Comparison of ENCODE assay signal across 14 cellular contexts in genomic region chr6:43492673-43493072, GRCh38. TPM values are rescaled to one million over a fixed set of nuclear protein-coding genes. Genes with fewer than 3 reads are reported as not detected.
DNase-seq lines count a peak whose midpoint lies in the region; ATAC-seq and TF ChIP-seq lines count a peak whose summit lies in the region.
"Had no signal": no experiment of that assay in that cellular context is flagged by ENCODE, and none has a peak within 500 bp of the region (broad histone marks: within the 10 kb centered on the region; RNA-seq: fewer than 3 reads in every experiment).

No MANE protein-coding gene starts in this region.

- TF ChIP-seq EP300 in Ishikawa (IDR thresholded peaks at IDR 0.05; ENCODE audit: borderline replicate concordance) = no peak

- H3K9me3 ChIP-seq in A673 (ENCODE audit: low read depth, low read length, poor library complexity, severe bottlenecking) = no peaks in the 10 kb centered on the region
- no peaks in the 10 kb centered on the region for H3K9me3 ChIP-seq in muscle layer of duodenum (ENCODE audit: control insufficient read depth in 1 of 2, low read length in 2 of 2)

- CTCF ChIA-PET in A673 (lab: Charles Lee) = interaction anchor here (0.6 to 1.6 kb wide), 3 partner anchors 14 to 17 kb away, joined by 3 to 5 read pairs (median 3); partner anchors contain the start of gene LRRC73

- H3K4me3 ChIP-seq in A673 (ENCODE audit: low read depth, low read length, poor library complexity, severe bottlenecking) (peak overlapping the region; percentile 18), muscle layer of duodenum (ENCODE audit: low read depth in 1 of 2, low read length in 2 of 2) (no peak overlapping the region)

- no peaks in the 10 kb centered on the region for H3K36me3 ChIP-seq in A673 (ENCODE audit: insufficient read depth, low read length, poor library complexity, severe bottlenecking)
- no peaks in the 10 kb centered on the region for H3K36me3 ChIP-seq in muscle layer of duodenum (ENCODE audit: control insufficient read depth in 1 of 2, insufficient read depth in 2 of 2, low read length in 2 of 2)

- no TSS peak for BruUV-seq in A673 (replicated peaks; lab: Mats Ljungman, UMichigan)

- no peaks in the 10 kb centered on the region for H3K27me3 ChIP-seq in A673 (replicated peaks; ENCODE audit: insufficient read depth, low read depth, low read length, poor library complexity)
- no peaks in the 10 kb centered on the region for H3K27me3 ChIP-seq in muscle layer of duodenum (ENCODE audit: low read depth, low read length)

- H3K4me1 ChIP-seq in A673 (ENCODE audit: insufficient read depth, low read length, poor library complexity, severe bottlenecking) (peaks cover 48% of the 10 kb centered on the region), muscle layer of duodenum (ENCODE audit: control insufficient read depth in 1 of 2, insufficient read depth in 2 of 2, low read length in 2 of 2) (peaks cover 19 to 45% of the 10 kb centered on the region in 2 donors)

- TF ChIP-seq CTCF in A673 (conservative IDR thresholded peaks at IDR 0.05; ENCODE audit: low read depth, low read length) = no peak

- intact Hi-C loops in A673 (cut with micrococcal nuclease; ENCODE audit: unreplicated experiment) = no loop called here

- no peak for ATAC-seq in HG02970 (IDR thresholded peaks at IDR 0.05; ENCODE audit: low FRiP score, unreplicated experiment)
- ATAC-seq: activated CD8-positive, alpha-beta T cell treated with anti-CD3 and anti-CD28 coated beads for 36 hours had no signal

- no peak for DNase-seq in A673 (ENCODE audit: low spot score)
- no peak for DNase-seq in dedifferentiated amniotic fluid mesenchymal stem cell (ENCODE audit: extremely low spot score)
- no peak for DNase-seq in NCI-H1930 (lab: John Stamatoyannopoulos, UW)
- no peak for DNase-seq in SIG-M5 treated with dmso at 0.1 percent for 504 hours (lab: John Stamatoyannopoulos, UW; ENCODE audit: unreplicated experiment)
- DNase-seq: activated CD8-positive, alpha-beta T cell treated with anti-CD3 and anti-CD28 coated beads for 36 hours; activated naive CD4-positive, alpha-beta T cell treated with anti-CD3 and anti-CD28 coated beads for 36 hours; DND-41; NCI-H187 treated with DMSO at 0.1 percent for 48 hours; stimulated activated CD4-positive, alpha-beta T cell treated with anti-CD3 and anti-CD28 coated beads, Interleukin-12 subunit alpha, Interleukin-12 subunit beta, amount 100 ng/mL, for 4 hours had no signal

- no peak for TF ChIP-seq RAD21 in Ishikawa (IDR thresholded peaks at IDR 0.05; ENCODE audit: low read depth)

- POLR2A ChIA-PET in A673 (lab: Charles Lee; ENCODE audit: low non-redundant PET) = no interaction called here

- peak overlapping the region; percentile 56 for H3K27ac ChIP-seq in A673 (ENCODE audit: low read depth, low read length, poor library complexity, severe bottlenecking)
- peak overlapping the region; percentile 97 for H3K27ac ChIP-seq in cingulate gyrus (ENCODE audit: low read depth, low read length)
- peak overlapping the region; percentile 27 for H3K27ac ChIP-seq in muscle layer of duodenum (ENCODE audit: low read length)

TF ChIP-seq in Ishikawa, 13 proteins besides CTCF, POLR2A, EP300 and RAD21:
- no peak for TF ChIP-seq TAF1 (IDR thresholded peaks at IDR 0.05; ENCODE audit: low read depth)
- no peak for TF ChIP-seq CREB1 (IDR thresholded peaks at IDR 0.05; ENCODE audit: low read depth)
- TF ChIP-seq, protein P1, sequence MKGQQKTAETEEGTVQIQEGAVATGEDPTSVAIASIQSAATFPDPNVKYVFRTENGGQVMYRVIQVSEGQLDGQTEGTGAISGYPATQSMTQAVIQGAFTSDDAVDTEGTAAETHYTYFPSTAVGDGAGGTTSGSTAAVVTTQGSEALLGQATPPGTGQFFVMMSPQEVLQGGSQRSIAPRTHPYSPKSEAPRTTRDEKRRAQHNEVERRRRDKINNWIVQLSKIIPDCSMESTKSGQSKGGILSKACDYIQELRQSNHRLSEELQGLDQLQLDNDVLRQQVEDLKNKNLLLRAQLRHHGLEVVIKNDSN (IDR thresholded peaks at IDR 0.05) = no peak
- no peak for TF ChIP-seq EGR1 (IDR thresholded peaks at IDR 0.05)
- TF ChIP-seq, protein P2, sequence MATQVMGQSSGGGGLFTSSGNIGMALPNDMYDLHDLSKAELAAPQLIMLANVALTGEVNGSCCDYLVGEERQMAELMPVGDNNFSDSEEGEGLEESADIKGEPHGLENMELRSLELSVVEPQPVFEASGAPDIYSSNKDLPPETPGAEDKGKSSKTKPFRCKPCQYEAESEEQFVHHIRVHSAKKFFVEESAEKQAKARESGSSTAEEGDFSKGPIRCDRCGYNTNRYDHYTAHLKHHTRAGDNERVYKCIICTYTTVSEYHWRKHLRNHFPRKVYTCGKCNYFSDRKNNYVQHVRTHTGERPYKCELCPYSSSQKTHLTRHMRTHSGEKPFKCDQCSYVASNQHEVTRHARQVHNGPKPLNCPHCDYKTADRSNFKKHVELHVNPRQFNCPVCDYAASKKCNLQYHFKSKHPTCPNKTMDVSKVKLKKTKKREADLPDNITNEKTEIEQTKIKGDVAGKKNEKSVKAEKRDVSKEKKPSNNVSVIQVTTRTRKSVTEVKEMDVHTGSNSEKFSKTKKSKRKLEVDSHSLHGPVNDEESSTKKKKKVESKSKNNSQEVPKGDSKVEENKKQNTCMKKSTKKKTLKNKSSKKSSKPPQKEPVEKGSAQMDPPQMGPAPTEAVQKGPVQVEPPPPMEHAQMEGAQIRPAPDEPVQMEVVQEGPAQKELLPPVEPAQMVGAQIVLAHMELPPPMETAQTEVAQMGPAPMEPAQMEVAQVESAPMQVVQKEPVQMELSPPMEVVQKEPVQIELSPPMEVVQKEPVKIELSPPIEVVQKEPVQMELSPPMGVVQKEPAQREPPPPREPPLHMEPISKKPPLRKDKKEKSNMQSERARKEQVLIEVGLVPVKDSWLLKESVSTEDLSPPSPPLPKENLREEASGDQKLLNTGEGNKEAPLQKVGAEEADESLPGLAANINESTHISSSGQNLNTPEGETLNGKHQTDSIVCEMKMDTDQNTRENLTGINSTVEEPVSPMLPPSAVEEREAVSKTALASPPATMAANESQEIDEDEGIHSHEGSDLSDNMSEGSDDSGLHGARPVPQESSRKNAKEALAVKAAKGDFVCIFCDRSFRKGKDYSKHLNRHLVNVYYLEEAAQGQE (IDR thresholded peaks at IDR 0.05; ENCODE audit: low read depth) = peak; percentile 42; the same call in 1 of the 2 replicates
- no peak for TF ChIP-seq ZBTB7A (IDR thresholded peaks at IDR 0.05; ENCODE audit: low read depth)
- no peak for TF ChIP-seq NFIC (IDR thresholded peaks at IDR 0.05)
- TF ChIP-seq YY1 (IDR thresholded peaks at IDR 0.05; ENCODE audit: low read depth) = no peak

RNA-seq across cellular contexts. Expression of gene TJAP1, which starts 15.3 kb away (rescaled TPM):
- 39.1 and 46.0 TPM in 2 replicates for total RNA-seq in A673 (2021)

RNA-seq across cellular contexts. Expression of gene LRRC73, which starts 17.5 kb away (rescaled TPM):
- total RNA-seq in A673 (2021) = 0.58 and 0.94 TPM in 2 replicates
- total RNA-seq: urinary bladder had no signal

RNA-seq across cellular contexts. Expression of gene YIPF3, which starts 24.1 kb away (rescaled TPM):
- 75.1 and 84.2 TPM in 2 replicates for total RNA-seq in A673 (2021)

RNA-seq across cellular contexts. Expression of gene POLR1C, which starts 24.2 kb away (rescaled TPM):
- 64.1 and 75.4 TPM in 2 replicates for total RNA-seq in A673 (2021)

RNA-seq across cellular contexts. Expression of gene DLK2, which starts 37.3 kb away (rescaled TPM):
- total RNA-seq in A673 (2021) = 0.37 and 0.67 TPM in 2 replicates

Comparison
In these comparisons a context has a peak if more than half of its experiments do, and no peak if none do; other contexts are left out.
1. H3K27ac ChIP-seq: peak in every context shown above with its lines; median percentile 97 in cingulate gyrus; 56 in A673; 27 in muscle layer of duodenum.